In genomic region chr17:49993423-49994037, GRCh38 we compare ENCODE assay signal across 8 cellular contexts. TPM values are rescaled to one million over a fixed set of nuclear protein-coding genes. Genes with fewer than 3 reads are reported as not detected.
DNase-seq lines count a peak whose midpoint lies in the region; ATAC-seq and TF ChIP-seq lines count a peak whose summit lies in the region.

No MANE protein-coding gene starts in this region.

- no peaks in the 10 kb centered on the region for H3K36me3 ChIP-seq in smooth muscle cell (ENCODE audit: low read depth)

- no peaks in the 10 kb centered on the region for H3K9me3 Mint-ChIP-seq in activated naive CD8-positive, alpha-beta T cell treated with anti-CD3 and anti-CD28 coated beads, Interleukin-2, amount 10 ng/mL, durations not matched to agents 7 days and 5 days

- peak overlapping the region; percentile 92 for H3K4me2 ChIP-seq in smooth muscle cell

- H3K9me3 ChIP-seq in iPS-18c (ENCODE audit: control insufficient read depth, insufficient read depth, low read length) (peaks cover 3% of the 10 kb centered on the region), smooth muscle cell (replicated peaks; ENCODE audit: low read depth) (no peaks in the 10 kb centered on the region)

- TF ChIP-seq CTCF in smooth muscle cell (IDR thresholded peaks at IDR 0.05; ENCODE audit: borderline replicate concordance, insufficient read depth, poor library complexity, severe bottlenecking), result no peak

- H3K4me3 ChIP-seq in iPS-18c (ENCODE audit: insufficient read depth, low read depth, low read length), result peak overlapping the region; percentile 50
- peak overlapping the region; percentile 52 for H3K4me3 ChIP-seq in smooth muscle cell

- peak overlapping the region; percentile 74 for H3K27ac Mint-ChIP-seq in activated naive CD8-positive, alpha-beta T cell treated with anti-CD3 and anti-CD28 coated beads, Interleukin-2, amount 10 ng/mL, durations not matched to agents 7 days and 5 days

- H3K27ac ChIP-seq in smooth muscle cell (ENCODE audit: low read depth), result no peak overlapping the region

- H4K20me1 ChIP-seq in smooth muscle cell (ENCODE audit: low read depth), result no peaks in the 10 kb centered on the region

- peaks cover 14% of the 10 kb centered on the region for H3K4me1 ChIP-seq in smooth muscle cell (ENCODE audit: low read depth)

- H3K36me3 Mint-ChIP-seq in activated naive CD8-positive, alpha-beta T cell treated with anti-CD3 and anti-CD28 coated beads, Interleukin-2, amount 10 ng/mL, durations not matched to agents 7 days and 5 days, result peaks cover 3% of the 10 kb centered on the region

- no peak overlapping the region for H3K9ac ChIP-seq in smooth muscle cell (ENCODE audit: low read depth)

- ATAC-seq in activated naive CD8-positive, alpha-beta T cell treated with anti-CD3 and anti-CD28 coated beads, Interleukin-2, amount 10 ng/mL, durations not matched to agents 7 days and 5 days (ENCODE audit: low read depth), result peak; percentile 48
- ATAC-seq in HG03095 (IDR thresholded peaks at IDR 0.05; ENCODE audit: unreplicated experiment), result no peak

- H3K27me3 ChIP-seq in smooth muscle cell (ENCODE audit: low read depth), result peaks cover 55% of the 10 kb centered on the region

- H3K4me1 Mint-ChIP-seq in activated naive CD8-positive, alpha-beta T cell treated with anti-CD3 and anti-CD28 coated beads, Interleukin-2, amount 10 ng/mL, durations not matched to agents 7 days and 5 days, result peaks cover 27% of the 10 kb centered on the region

- no peaks in the 10 kb centered on the region for H3K79me2 ChIP-seq in smooth muscle cell (ENCODE audit: low read depth)

- peak overlapping the region; percentile 90 for H3K4me3 Mint-ChIP-seq in activated naive CD8-positive, alpha-beta T cell treated with anti-CD3 and anti-CD28 coated beads, Interleukin-2, amount 10 ng/mL, durations not matched to agents 7 days and 5 days

- peak overlapping the region; percentile 60 for H2AFZ ChIP-seq in smooth muscle cell (ENCODE audit: low read depth)

- CTCF ChIA-PET in HEK293T (lab: Yijun Ruan, JAX), result interaction anchor here (5.6 kb wide), 1 partner anchor 41 kb away, joined by 72 read pairs; no protein-coding TSS in a partner anchor

- in situ Hi-C loops in ACHN (cut with HindIII; ENCODE audit: low pct_ligation_motif_present, low pct_unique_long_range_greater_than_20kb, low sequenced_read_pairs), result no loop called here

- under 1% methylated on average over 62 of the region's 77 CpGs for WGBS in smooth muscle cell (ENCODE audit: low lambda C conversion rate)

- POLR2A ChIA-PET in activated naive CD8-positive, alpha-beta T cell treated with anti-CD3 and anti-CD28 coated beads, Interleukin-2, amount 10 ng/mL, durations not matched to agents 7 days and 5 days (lab: Charles Lee), result interaction anchor here (1.4 kb wide), 1 partner anchor 30 kb away, joined by 4 read pairs; no protein-coding TSS in a partner anchor
- POLR2A ChIA-PET in HEK293T (lab: Yijun Ruan, JAX), result no interaction called here

- DNase-seq in stimulated activated naive CD4-positive, alpha-beta T cell (lab: John Stamatoyannopoulos, UW), result peak in 4 of 6 experiments; percentile 8 to 39 (median 16)
- no peak for DNase-seq in stimulated activated naive CD4-positive, alpha-beta T cell treated with Interleukin-2 at 50 U/mL for 16 hours (lab: John Stamatoyannopoulos, UW)
- peak; percentile 56 for DNase-seq in activated naive CD8-positive, alpha-beta T cell treated with anti-CD3 and anti-CD28 coated beads, Interleukin-2, amount 10 ng/mL, durations not matched to agents 7 days and 5 days
- DNase-seq in smooth muscle cell (lab: John Stamatoyannopoulos, UW; ENCODE audit: unreplicated experiment) (no peak), ACHN (no peak), HEK293T (ENCODE audit: extremely low spot score) (no peak)

- H3K27me3 Mint-ChIP-seq in activated naive CD8-positive, alpha-beta T cell treated with anti-CD3 and anti-CD28 coated beads, Interleukin-2, amount 10 ng/mL, durations not matched to agents 7 days and 5 days, result peaks cover 71% of the 10 kb centered on the region

- no peaks in the 10 kb centered on the region for H3F3A ChIP-seq in smooth muscle cell (ENCODE audit: low read depth)

TF ChIP-seq in HEK293T, 16 proteins besides CTCF, POLR2A, EP300 and RAD21:
- no peak for TF ChIP-seq HDGF (IDR thresholded peaks at IDR 0.05; ENCODE audit: borderline replicate concordance)
- TF ChIP-seq FOXK2 (IDR thresholded peaks at IDR 0.05), result no peak
- TF ChIP-seq ELF4 (IDR thresholded peaks at IDR 0.05), result no peak
- TF ChIP-seq ZNF384 (IDR thresholded peaks at IDR 0.05), result no peak
- TF ChIP-seq TARDBP (IDR thresholded peaks at IDR 0.05), result no peak
- TF ChIP-seq BHLHE40 (IDR thresholded peaks at IDR 0.05; ENCODE audit: borderline replicate concordance), result no peak
- TF ChIP-seq NFRKB (IDR thresholded peaks at IDR 0.05), result no peak
- no peak for TF ChIP-seq ARNT (IDR thresholded peaks at IDR 0.05)
- no peak for TF ChIP-seq LEF1 (IDR thresholded peaks at IDR 0.05; ENCODE audit: borderline replicate concordance)
- no peak for TF ChIP-seq SP1 (IDR thresholded peaks at IDR 0.05)

RNA-seq across cellular contexts. Expression of gene DLX3, which starts 1.5 kb away (rescaled TPM):
- not detected for total RNA-seq in activated naive CD8-positive, alpha-beta T cell treated with anti-CD3 and anti-CD28 coated beads, Interleukin-2, amount 10 ng/mL, durations not matched to agents 7 days and 5 days
- 9.7 TPM in 1 of 2 replicates, not detected in the other for total RNA-seq in smooth muscle cell
- polyA plus RNA-seq in smooth muscle cell, result 1.4 and 3.8 TPM in 2 replicates

RNA-seq across cellular contexts. Expression of gene DLX4, which starts 24.5 kb away (rescaled TPM):
- total RNA-seq in activated naive CD8-positive, alpha-beta T cell treated with anti-CD3 and anti-CD28 coated beads, Interleukin-2, amount 10 ng/mL, durations not matched to agents 7 days and 5 days, result under 1 TPM; 0.60 to 0.69 TPM
- total RNA-seq in smooth muscle cell, result not detected in 2 replicates
- polyA plus RNA-seq in smooth muscle cell, result 0.19 and 0.51 TPM in 2 replicates

Comparison
In these comparisons a context has a peak if more than half of its experiments do, and no peak if none do; other contexts are left out.
1. DNase-seq: peak in stimulated activated naive CD4-positive, alpha-beta T cell (4 of 6) and activated naive CD8-positive, alpha-beta T cell treated with anti-CD3 and anti-CD28 coated beads, Interleukin-2, amount 10 ng/mL, durations not matched to agents 7 days and 5 days (single experiment); none in stimulated activated naive CD4-positive, alpha-beta T cell treated with Interleukin-2 at 50 U/mL for 16 hours (single experiment), smooth muscle cell (single experiment), ACHN (single experiment) and HEK293T (single experiment).